Comparison of ENCODE assay signal across 15 cellular contexts in the genomic region with DNA sequence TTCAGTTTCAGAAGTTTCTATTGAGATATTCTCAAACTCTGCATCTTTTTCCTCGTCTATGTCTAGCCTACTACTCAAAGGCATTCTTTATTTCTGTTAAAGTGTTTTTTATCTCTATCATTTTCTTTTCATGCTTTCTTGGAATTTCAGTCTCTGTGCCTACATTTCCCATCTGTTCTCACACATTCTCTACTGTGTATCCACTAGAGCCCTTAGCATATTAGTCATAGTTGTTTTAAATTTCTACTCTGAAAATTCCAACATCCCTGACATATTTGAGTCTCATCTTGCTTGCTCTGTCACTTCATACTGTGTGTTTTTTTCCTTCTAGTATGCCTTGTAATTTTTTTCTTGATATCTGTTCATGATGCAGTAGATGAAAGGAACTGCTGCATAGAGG.
A peak's percentile ranks its signal among the peaks of the same experiment; 100 is the strongest.
DNase-seq lines count a peak whose midpoint lies in the region; ATAC-seq and TF ChIP-seq lines count a peak whose summit lies in the region.
"Had no signal": no experiment of that assay in that cellular context is flagged by ENCODE, and none has a peak within 500 bp of the region (broad histone marks: within the 10 kb centered on the region; RNA-seq: fewer than 3 reads in every experiment).

No MANE protein-coding gene starts in this region.

- no peak overlapping the region for H3K4me3 Mint-ChIP-seq in CD14-positive monocyte
- H3K4me3 Mint-ChIP-seq: activated CD4-positive, alpha-beta T cell treated with anti-CD3 and anti-CD28 coated beads, Interleukin-2, amount 10 ng/mL, durations not matched to agents 7 days and 5 days; activated T-helper 1 cell treated with anti-CD3 and anti-CD28 coated beads, Interleukin-12 subunit alpha, Interleukin-12 subunit beta, Interleukin-2, Interleukin-4 antibody, amounts not matched to agents 30 ng/mL and 10 ng/mL and 1 ng/mL, durations not matched to agents 14 hours and 24 hours and 36 hours; memory B cell had no signal

- H3K36me3 ChIP-seq in SK-N-SH (replicated peaks in 1 of 2; ENCODE audit: control insufficient read depth in 1 of 2, insufficient read depth in 2 of 2, low read length in 1 of 2), result no peaks in the 10 kb centered on the region
- H3K36me3 ChIP-seq in rectal smooth muscle tissue (ENCODE audit: control insufficient read depth, insufficient read depth, low read length), result no peaks in the 10 kb centered on the region
- H3K36me3 ChIP-seq: BLaER1 treated with 17β-estradiol and CSF1 and Interleukin-3, amounts not matched to agents 10 nM and 100 nM had no signal

- TF ChIP-seq CTCF in CD14-positive monocyte (IDR thresholded peaks at IDR 0.05), result no peak
- no peak for TF ChIP-seq CTCF in SK-N-SH (IDR thresholded peaks at IDR 0.05)
- no peak for TF ChIP-seq CTCF in fibroblast of mammary gland (conservative IDR thresholded peaks at IDR 0.05; ENCODE audit: control insufficient read depth, insufficient read depth, low read depth, low read length)
- no peak for TF ChIP-seq CTCF in RWPE1 (conservative IDR thresholded peaks at IDR 0.05; ENCODE audit: low read depth)

- no peak for TF ChIP-seq EP300 in SK-N-SH (IDR thresholded peaks at IDR 0.05; ENCODE audit: borderline replicate concordance in 1 of 2, low read depth in 1 of 2, low read length in 1 of 2)

- ATAC-seq in HG03025 (IDR thresholded peaks at IDR 0.05; ENCODE audit: low FRiP score, unreplicated experiment) (no peak), HG02981 (IDR thresholded peaks at IDR 0.05; ENCODE audit: unreplicated experiment) (no peak)

- peaks cover 18% of the 10 kb centered on the region; the same call in 1 of the 2 replicates for H3K79me2 ChIP-seq in SK-N-SH (ENCODE audit: insufficient read depth)
- H3K79me2 ChIP-seq: parathyroid adenoma had no signal

- intact Hi-C loops in CD14-positive monocyte (cut with micrococcal nuclease), result no loop called here

- H3K27ac Mint-ChIP-seq in CD14-positive monocyte, result peak overlapping the region in 5 of 7 donors; percentile 74 to 93 (median 90)
- H3K27ac Mint-ChIP-seq: activated CD4-positive, alpha-beta T cell treated with anti-CD3 and anti-CD28 coated beads, Interleukin-2, amount 10 ng/mL, durations not matched to agents 7 days and 5 days; activated T-helper 1 cell treated with anti-CD3 and anti-CD28 coated beads, Interleukin-12 subunit alpha, Interleukin-12 subunit beta, Interleukin-2, Interleukin-4 antibody, amounts not matched to agents 30 ng/mL and 10 ng/mL and 1 ng/mL, durations not matched to agents 14 hours and 24 hours and 36 hours; memory B cell had no signal

- H3K27ac ChIP-seq in SK-N-SH (ENCODE audit: low read depth in 2 of 2, low read length in 1 of 2) (peak overlapping the region; percentile 76 to 82; a peak in 3 of 4 replicates), rectal smooth muscle tissue (ENCODE audit: low read depth, low read length) (peak overlapping the region; percentile 3), RWPE1 (no peak overlapping the region)
- H3K27ac ChIP-seq: parathyroid adenoma had no signal

- POLR2A ChIA-PET in SK-N-SH (lab: Yijun Ruan, JAX), result no interaction called here
- POLR2A ChIA-PET in RWPE1 (lab: Yijun Ruan, JAX; ENCODE audit: low non-redundant PET), result no interaction called here

- peaks cover 62% of the 10 kb centered on the region for H3K4me1 Mint-ChIP-seq in CD14-positive monocyte

- H3K9me2 ChIP-seq in SK-N-SH, result no peaks in the 10 kb centered on the region

- H3K4me2 ChIP-seq in SK-N-SH, result peak overlapping the region; percentile 4; the same call in 1 of the 2 replicates

- H3K4me3 ChIP-seq in SK-N-SH (ENCODE audit: low read depth in 2 of 2, low read length in 1 of 2) (peak overlapping the region in 1 of 2 experiments; percentile 13; a peak in 1 of 4 replicates), fibroblast of mammary gland (ENCODE audit: control insufficient read depth, low read depth, low read length) (no peak overlapping the region), rectal smooth muscle tissue (ENCODE audit: low read length) (no peak overlapping the region)
- H3K4me3 ChIP-seq: BLaER1 treated with 17β-estradiol and CSF1 and Interleukin-3, amounts not matched to agents 10 nM and 100 nM had no signal

- H3K9ac ChIP-seq in SK-N-SH, result peak overlapping the region; percentile 50
- H3K9ac ChIP-seq in rectal smooth muscle tissue (ENCODE audit: low read length), result no peak overlapping the region
- H3K9ac ChIP-seq: BLaER1 treated with 17β-estradiol and CSF1 and Interleukin-3, amounts not matched to agents 10 nM and 100 nM; parathyroid adenoma had no signal

- TF ChIP-seq RAD21 in SK-N-SH (IDR thresholded peaks at IDR 0.05; ENCODE audit: low read length), result no peak

- H3K9me3 ChIP-seq in SK-N-SH, result no peaks in the 10 kb centered on the region; the same call in 1 of the 2 replicates

- H3K27me3 ChIP-seq in SK-N-SH (ENCODE audit: insufficient read depth) (no peaks in the 10 kb centered on the region), rectal smooth muscle tissue (ENCODE audit: control insufficient read depth, insufficient read depth, low read length) (no peaks in the 10 kb centered on the region)
- H3K27me3 ChIP-seq: BLaER1 treated with 17β-estradiol and CSF1 and Interleukin-3, amounts not matched to agents 10 nM and 100 nM had no signal

- H4K20me1 ChIP-seq in SK-N-SH (ENCODE audit: insufficient read depth), result no peaks in the 10 kb centered on the region
- H4K20me1 ChIP-seq: BLaER1 treated with 17β-estradiol and CSF1 and Interleukin-3, amounts not matched to agents 10 nM and 100 nM had no signal

- peaks cover 0 to 14% (median 6%) of the 10 kb centered on the region in 7 donors for H3K9me3 Mint-ChIP-seq in CD14-positive monocyte

- H2AFZ ChIP-seq in SK-N-SH (ENCODE audit: low read depth), result no peak overlapping the region
- H2AFZ ChIP-seq: parathyroid adenoma had no signal

- peaks cover 48% of the 10 kb centered on the region for H3F3A ChIP-seq in SK-N-SH (replicated peaks; ENCODE audit: insufficient read depth)

- 21% methylated on average over 1 of the region's 1 CpG for WGBS in SK-N-SH (ENCODE audit: low lambda C conversion rate)

- peaks cover 0 to 1% (median 1%) of the 10 kb centered on the region in 3 donors for H3K27me3 Mint-ChIP-seq in CD14-positive monocyte (ENCODE audit: low read depth in 3 of 3)
- H3K27me3 Mint-ChIP-seq: activated CD4-positive, alpha-beta T cell treated with anti-CD3 and anti-CD28 coated beads, Interleukin-2, amount 10 ng/mL, durations not matched to agents 7 days and 5 days; IgD-negative memory B cell had no signal

- CTCF ChIA-PET in SK-N-SH (lab: Yijun Ruan, JAX), result no interaction called here
- CTCF ChIA-PET in RWPE1 (lab: Yijun Ruan, JAX), result no interaction called here

- no peaks in the 10 kb centered on the region for H3K36me3 Mint-ChIP-seq in CD14-positive monocyte
- H3K36me3 Mint-ChIP-seq: IgD-negative memory B cell had no signal

- H3K4me1 ChIP-seq in SK-N-SH (ENCODE audit: control insufficient read depth in 1 of 2, insufficient read depth in 2 of 2, low read depth in 1 of 2, low read length in 1 of 2), result peaks cover 11 to 15% of the 10 kb centered on the region in 2 experiments
- peaks cover 3% of the 10 kb centered on the region for H3K4me1 ChIP-seq in rectal smooth muscle tissue (ENCODE audit: control insufficient read depth, insufficient read depth, low read length)
- H3K4me1 ChIP-seq: parathyroid adenoma had no signal

- DNase-seq in CD14-positive monocyte (ENCODE audit: low spot score) (no peak), SK-N-SH (no peak), fibroblast of mammary gland (ENCODE audit: low read depth) (peak; percentile 60), RWPE1 (ENCODE audit: low spot score) (no peak)
- DNase-seq in activated T-cell treated with anti-CD3 and anti-CD28 coated beads, Interleukin-2, amount 50 U/mL, for 1 hour, result no peak
- DNase-seq: activated CD4-positive, alpha-beta T cell treated with anti-CD3 and anti-CD28 coated beads, Interleukin-2, amount 10 ng/mL, durations not matched to agents 7 days and 5 days; NCI-H1105 treated with DMSO at 0.1 percent for 48 hours had no signal

TF ChIP-seq in SK-N-SH, 30 proteins besides CTCF, POLR2A, EP300 and RAD21:
- TF ChIP-seq FOSL2 (IDR thresholded peaks at IDR 0.05; ENCODE audit: borderline replicate concordance, low read depth) (peak; percentile 16; the same call in 1 of the 2 replicates), USF2 (IDR thresholded peaks at IDR 0.05; ENCODE audit: borderline replicate concordance, low read depth, low read length) (no peak), TCF12 (IDR thresholded peaks at IDR 0.05) (peak; percentile 54; the same call in 1 of the 2 replicates), FOXM1 (IDR thresholded peaks at IDR 0.05; ENCODE audit: low read depth) (no peak), TEAD4 (IDR thresholded peaks at IDR 0.05; ENCODE audit: borderline replicate concordance, insufficient read depth) (peak; percentile 14; the same call in 1 of the 2 replicates), NRF1 (IDR thresholded peaks at IDR 0.05; ENCODE audit: low read depth, low read length) (no peak), MXI1 (IDR thresholded peaks at IDR 0.05; ENCODE audit: low read depth, low read length) (no peak)
- TF ChIP-seq, protein P1, sequence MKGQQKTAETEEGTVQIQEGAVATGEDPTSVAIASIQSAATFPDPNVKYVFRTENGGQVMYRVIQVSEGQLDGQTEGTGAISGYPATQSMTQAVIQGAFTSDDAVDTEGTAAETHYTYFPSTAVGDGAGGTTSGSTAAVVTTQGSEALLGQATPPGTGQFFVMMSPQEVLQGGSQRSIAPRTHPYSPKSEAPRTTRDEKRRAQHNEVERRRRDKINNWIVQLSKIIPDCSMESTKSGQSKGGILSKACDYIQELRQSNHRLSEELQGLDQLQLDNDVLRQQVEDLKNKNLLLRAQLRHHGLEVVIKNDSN (IDR thresholded peaks at IDR 0.05; ENCODE audit: borderline replicate concordance, low read depth), result no peak
